Comparison of ENCODE assay signal across 8 cellular contexts in genomic region chr10:16817125-16818019, GRCh38. TPM values are rescaled to one million over a fixed set of nuclear protein-coding genes. Genes with fewer than 3 reads are reported as not detected.
A peak's percentile ranks its signal among the peaks of the same experiment; 100 is the strongest.
DNase-seq lines count a peak whose midpoint lies in the region; ATAC-seq, FAIRE-seq and TF ChIP-seq lines count a peak whose summit lies in the region.

RSU1 (minus strand) TSS chr10:16817424; CDS start chr10:16817081, 343 bp downstream.

- H3K36me3 ChIP-seq in astrocyte (ENCODE audit: insufficient read depth, low read length) (peaks cover 12% of the 10 kb centered on the region), uterus (no peaks in the 10 kb centered on the region)

- intact Hi-C loops in right cardiac atrium (cut with DNase I) (no loop called here), uterus (cut with DNase I; ENCODE audit: low total_unique reads) (no loop called here)

- ATAC-seq in GM18505 (IDR thresholded peaks at IDR 0.05; ENCODE audit: unreplicated experiment) (peak; percentile 99), HG02973 (IDR thresholded peaks at IDR 0.05; ENCODE audit: unreplicated experiment) (peak; percentile 97), right cardiac atrium (peak; percentile 98)

- peak within 1 kb of the TSS; percentile 96 for H3K4me3 ChIP-seq in astrocyte (ENCODE audit: insufficient read depth, low read depth, low read length)
- H3K4me3 ChIP-seq in right cardiac atrium (ENCODE audit: low read length) = peak within 1 kb of the TSS; percentile 82
- H3K4me3 ChIP-seq in uterus = peak within 1 kb of the TSS; percentile 81 to 93

- no peaks in the 10 kb centered on the region for H3K27me3 Mint-ChIP-seq in astrocyte (ENCODE audit: low read depth, unreplicated experiment)

- H3K79me2 ChIP-seq in astrocyte (ENCODE audit: insufficient read depth, low read length) = peaks cover 47% of the 10 kb centered on the region

- H3K27me3 ChIP-seq in astrocyte (ENCODE audit: insufficient read depth, low read length) = no peaks in the 10 kb centered on the region
- no peaks in the 10 kb centered on the region for H3K27me3 ChIP-seq in right cardiac atrium (ENCODE audit: control insufficient read depth, insufficient read depth)
- no peaks in the 10 kb centered on the region for H3K27me3 ChIP-seq in uterus

- H3K9me3 Mint-ChIP-seq in astrocyte (ENCODE audit: unreplicated experiment) = peaks cover 10% of the 10 kb centered on the region

- peaks cover 9% of the 10 kb centered on the region for H3K4me1 ChIP-seq in astrocyte (ENCODE audit: insufficient read depth, low read length)
- peaks cover 8% of the 10 kb centered on the region for H3K4me1 ChIP-seq in right cardiac atrium (ENCODE audit: control insufficient read depth, insufficient read depth, low read length)
- H3K4me1 ChIP-seq in uterus = peaks cover 0 to 6% of the 10 kb centered on the region in 2 donors

- H4K20me1 ChIP-seq in astrocyte (ENCODE audit: insufficient read depth, low read length) = peaks cover 39% of the 10 kb centered on the region

- WGBS in right cardiac atrium = under 1% methylated on average over 65 of the region's 65 CpGs

- H2AFZ ChIP-seq in astrocyte (ENCODE audit: low read depth, low read length) = peak within 1 kb of the TSS; percentile 91

- DNase-seq in NCI-H2029 (lab: John Stamatoyannopoulos, UW) = peak; percentile 96
- DNase-seq in T-helper 22 cell (ENCODE audit: low read depth) = peak; percentile 100
- peak; percentile 98 for DNase-seq in astrocyte (ENCODE audit: low read depth)
- DNase-seq in right cardiac atrium = peak; percentile 100
- DNase-seq in pulmonary artery endothelial cell (ENCODE audit: low read depth, low spot score) = peak; percentile 98
- DNase-seq in uterus = peak; percentile 100

- FAIRE-seq in astrocyte (lab: Jason Lieb, UNC) = peak; percentile 94

- peak within 1 kb of the TSS; percentile 93 for H3K4me3 Mint-ChIP-seq in astrocyte (ENCODE audit: unreplicated experiment)

- H3K4me2 ChIP-seq in astrocyte (ENCODE audit: low read length) = peak within 1 kb of the TSS; percentile 97

- H3K27ac ChIP-seq in astrocyte (ENCODE audit: low read depth, low read length) (peak within 1 kb of the TSS; percentile 83), right cardiac atrium (ENCODE audit: low read length) (peak within 1 kb of the TSS; percentile 91), uterus (peak within 1 kb of the TSS; percentile 91)

- H3K4me1 Mint-ChIP-seq in astrocyte (ENCODE audit: low read depth, unreplicated experiment) = peaks cover 17% of the 10 kb centered on the region

- H3K36me3 Mint-ChIP-seq in astrocyte (ENCODE audit: low read depth, unreplicated experiment) = peaks cover 4% of the 10 kb centered on the region

- peak within 1 kb of the TSS; percentile 87 for H3K27ac Mint-ChIP-seq in astrocyte (ENCODE audit: unreplicated experiment)

- peak within 1 kb of the TSS; percentile 85 for H3K9ac ChIP-seq in astrocyte (ENCODE audit: low read length)

- TF ChIP-seq POLR2A in GM18505 (IDR thresholded peaks at IDR 0.05; ENCODE audit: borderline replicate concordance, extremely low read depth, insufficient read depth, insufficient read length) = peak; percentile 68
- TF ChIP-seq POLR2A in uterus (IDR thresholded peaks at IDR 0.05) = peak; percentile 60 to 66

- H3K9me3 ChIP-seq in astrocyte (ENCODE audit: insufficient read depth, low read depth, low read length) (peaks cover 7% of the 10 kb centered on the region), right cardiac atrium (ENCODE audit: control insufficient read depth, low read length) (peaks cover 2% of the 10 kb centered on the region), uterus (no peaks in the 10 kb centered on the region)

- no peak for TF ChIP-seq CTCF in astrocyte (IDR thresholded peaks at IDR 0.05; ENCODE audit: insufficient read depth, low read depth, low read length)
- TF ChIP-seq CTCF in uterus (IDR thresholded peaks at IDR 0.05) = no peak

RNA-seq across cellular contexts. Expression of gene RSU1, which starts in this region (rescaled TPM):
- 138 and 142 TPM in 2 replicates for total RNA-seq in astrocyte
- total RNA-seq in right cardiac atrium = 10 to 100 TPM; 46.9 to 53.4 (median 49.5) TPM
- 44.4 TPM for polyA plus RNA-seq in right cardiac atrium
- total RNA-seq in pulmonary artery endothelial cell = 57.4 and 85.6 TPM in 2 replicates
- 10 to 100 TPM; 40.5 to 95.4 (median 65.2) TPM for total RNA-seq in uterus

Comparison
In these comparisons a context has a peak if more than half of its experiments do, and no peak if none do; other contexts are left out.
1. Peak in every context shown above with its lines: DNase-seq, ATAC-seq, H3K4me3 ChIP-seq and H3K27ac ChIP-seq.